Comparison of ENCODE assay signal across 8 cellular contexts in genomic region chr1:204359474-204360255, GRCh38. TPM values are rescaled to one million over a fixed set of nuclear protein-coding genes. Genes with fewer than 3 reads are reported as not detected.
DNase-seq lines count a peak whose midpoint lies in the region; ATAC-seq, FAIRE-seq and TF ChIP-seq lines count a peak whose summit lies in the region.

PLEKHA6 (minus strand) TSS chr1:204359929; CDS start chr1:204273727, 86,202 bp downstream.

- H3K36me3 ChIP-seq in H7 (replicated peaks; ENCODE audit: control insufficient read depth, insufficient read depth, low read length) (no peaks in the 10 kb centered on the region), endothelial cell of umbilical vein (ENCODE audit: control insufficient read depth in 2 of 2, extremely low read depth in 1 of 2, insufficient read depth in 2 of 2, low read length in 2 of 2) (no peaks in the 10 kb centered on the region), mucosa of descending colon (ENCODE audit: low read depth) (no peaks in the 10 kb centered on the region)

- no peaks in the 10 kb centered on the region for H4K20me1 ChIP-seq in endothelial cell of umbilical vein (replicated peaks; ENCODE audit: control insufficient read depth, extremely low read depth, insufficient read depth, low read length)

- no TSS peak for BruUV-seq in endothelial cell of umbilical vein (replicated peaks; lab: Mats Ljungman, UMichigan)

- no peak for ATAC-seq in mucosa of descending colon
- ATAC-seq in GM19395 (IDR thresholded peaks at IDR 0.05; ENCODE audit: unreplicated experiment), result no peak
- no peak for ATAC-seq in HG02642 (IDR thresholded peaks at IDR 0.05; ENCODE audit: poor library complexity, unreplicated experiment)

- H2AFZ ChIP-seq in endothelial cell of umbilical vein (ENCODE audit: low read depth, low read length), result peak within 1 kb of the TSS; percentile 1

- no peak for TF ChIP-seq POLR2A in endothelial cell of umbilical vein (IDR thresholded peaks at IDR 0.05; ENCODE audit: low read depth, low read length)

- H3K27ac ChIP-seq in endothelial cell of umbilical vein (ENCODE audit: insufficient read depth, low read depth, low read length), result peak within 1 kb of the TSS; percentile 18

- CTCF ChIA-PET in endothelial cell of umbilical vein (lab: Charles Lee), result interaction anchor here (0.6 to 9.5 kb wide), 16 partner anchors 11 to 270 kb away, joined by 3 to 318 read pairs (median 6); partner anchors contain the start of genes GOLT1A and REN

- peak within 1 kb of the TSS; percentile 12; the same call in 1 of the 2 replicates for H3K4me3 ChIP-seq in H7 (ENCODE audit: insufficient read depth, low read depth, low read length)
- H3K4me3 ChIP-seq in endothelial cell of umbilical vein (replicated peaks in 1 of 3; ENCODE audit: insufficient read depth in 1 of 3, low read depth in 1 of 3, low read length in 3 of 3), result peak within 1 kb of the TSS in 1 of 3 experiments; percentile 4
- H3K4me3 ChIP-seq in mucosa of descending colon, result no peak within 1 kb of the TSS

- H3K9me3 ChIP-seq in endothelial cell of umbilical vein (replicated peaks; ENCODE audit: control insufficient read depth, insufficient read depth, low read length) (no peaks in the 10 kb centered on the region), mucosa of descending colon (no peaks in the 10 kb centered on the region)

- peaks cover 10% of the 10 kb centered on the region for H3K27me3 ChIP-seq in H7 (ENCODE audit: control insufficient read depth, insufficient read depth, low read length)
- no peaks in the 10 kb centered on the region for H3K27me3 ChIP-seq in endothelial cell of umbilical vein (ENCODE audit: control insufficient read depth in 2 of 2, insufficient read depth in 2 of 2, low read length in 2 of 2)

- peak within 1 kb of the TSS; percentile 36 for H3K4me2 ChIP-seq in endothelial cell of umbilical vein (ENCODE audit: insufficient read depth, low read length)

- dilution Hi-C loops in endothelial cell of umbilical vein (cut with MboI; ENCODE audit: extremely low pct_ligation_motif_present, low sequenced_read_pairs), result no loop called here

- POLR2A ChIA-PET in endothelial cell of umbilical vein (lab: Charles Lee), result interaction anchor here (0.5 to 3.0 kb wide), 2 partner anchors 101 to 477 kb away, joined by 4 to 8 read pairs; no protein-coding TSS in a partner anchor

- intact Hi-C loops in endothelial cell of umbilical vein (cut with micrococcal nuclease), result loop anchor here (5.0 kb wide), 1 partner anchor 287 kb away; the partner anchor contains the start of gene SOX13
- intact Hi-C loops in mucosa of descending colon (cut with DNase I, micrococcal nuclease), result loop anchor here (5.0 to 10.0 kb wide), 3 partner anchors 95 to 197 kb away; partner anchors contain the start of gene GOLT1A (in 1 of the 2)

- H3K9ac ChIP-seq in endothelial cell of umbilical vein (replicated peaks; ENCODE audit: extremely low read depth, insufficient read depth, low read length), result no peak within 1 kb of the TSS

- peak; percentile 74 for DNase-seq in H7
- DNase-seq in NCI-H526 treated with DMSO at 0.1 percent for 48 hours (lab: John Stamatoyannopoulos, UW), result peak; percentile 23
- DNase-seq in endothelial cell of umbilical vein (ENCODE audit: low read depth, low spot score), result no peak
- peak in 1 of 3 donors; percentile 58 for DNase-seq in mucosa of descending colon
- DNase-seq in activated CD8-positive, alpha-beta memory T cell treated with anti-CD3 and anti-CD28 coated beads for 24 hours, result no peak
- DNase-seq in RCC 7860 (ENCODE audit: low spot score), result no peak

- H3K9me1 ChIP-seq in endothelial cell of umbilical vein (replicated peaks; ENCODE audit: control insufficient read depth, extremely low read depth, insufficient read depth, low read length), result no peaks in the 10 kb centered on the region

- TF ChIP-seq CTCF in endothelial cell of umbilical vein (IDR thresholded peaks at IDR 0.05; ENCODE audit: extremely low read depth in 1 of 2, insufficient read depth in 1 of 2, low read depth in 1 of 2, low read length in 2 of 2) (peak in 1 of 2 donors; percentile 41), mucosa of descending colon (IDR thresholded peaks at IDR 0.05) (no peak)

- peaks cover 55% of the 10 kb centered on the region for H3K4me1 ChIP-seq in endothelial cell of umbilical vein (ENCODE audit: control insufficient read depth, extremely low read depth, insufficient read depth, low read length)
- peaks cover 17% of the 10 kb centered on the region for H3K4me1 ChIP-seq in mucosa of descending colon (ENCODE audit: low read depth)

- H3K79me2 ChIP-seq in endothelial cell of umbilical vein (ENCODE audit: control insufficient read depth, insufficient read depth, low read length), result no peaks in the 10 kb centered on the region

- FAIRE-seq in endothelial cell of umbilical vein (lab: Jason Lieb, UNC), result peak; percentile 64
- no peak for FAIRE-seq in RCC 7860 (lab: Jason Lieb, UNC)

TF ChIP-seq in endothelial cell of umbilical vein, 7 proteins besides CTCF, POLR2A, EP300 and RAD21:
- TF ChIP-seq GATA2 (IDR thresholded peaks at IDR 0.05; ENCODE audit: insufficient read depth, insufficient read length, low read depth, low read length), result peak; percentile 76
- TF ChIP-seq FOS (IDR thresholded peaks at IDR 0.05; ENCODE audit: borderline replicate concordance, insufficient read depth, low read length), result no peak
- peak; percentile 50 for TF ChIP-seq MAX (IDR thresholded peaks at IDR 0.05; ENCODE audit: insufficient read depth, insufficient read length)

RNA-seq across cellular contexts. Expression of gene PLEKHA6, which starts in this region (rescaled TPM):
- 3.0 and 5.1 TPM in 2 replicates for total RNA-seq in H7 (2014; rRNA removed; shearing (Covaris generic))
- total RNA-seq in endothelial cell of umbilical vein, result 11.5 and 15.0 TPM in 2 replicates
- polyA plus RNA-seq in endothelial cell of umbilical vein, result 2.1 and 2.4 TPM in 2 replicates
- polyA plus RNA-seq in endothelial cell of umbilical vein (2011; cell fraction: cytosol; rRNA removed), result 2.5 and 3.3 TPM in 2 replicates
- polyA plus RNA-seq in endothelial cell of umbilical vein (2011; cell fraction: nucleus; rRNA removed), result 9.7 and 12.6 TPM in 2 replicates
- 2.6 and 4.6 TPM in 2 replicates for polyA plus RNA-seq in endothelial cell of umbilical vein (2012)
- polyA minus RNA-seq in endothelial cell of umbilical vein, result 3.9 and 4.1 TPM in 2 replicates
- 8.0 TPM for polyA minus RNA-seq in endothelial cell of umbilical vein (2011; cell fraction: cytosol; rRNA and poly(A)+ RNA removed)
- polyA minus RNA-seq in endothelial cell of umbilical vein (2011; cell fraction: nucleus; rRNA and poly(A)+ RNA removed), result 6.6 and 8.8 TPM in 2 replicates
- total RNA-seq in mucosa of descending colon, result 100 to 1,000 TPM in 2 of 3 donors, 10 to 100 TPM in 1; 82.4 to 154 (median 115) TPM

Comparison
In these comparisons a context has a peak if more than half of its experiments do, and no peak if none do; other contexts are left out.
1. DNase-seq: peak in H7 (single experiment) and NCI-H526 treated with DMSO at 0.1 percent for 48 hours (single experiment); none in endothelial cell of umbilical vein (single experiment), activated CD8-positive, alpha-beta memory T cell treated with anti-CD3 and anti-CD28 coated beads for 24 hours (single experiment) and RCC 7860 (single experiment).